11 cellular contexts compared by ENCODE assay signal in genomic region chr7:158016171-158017087, GRCh38.
DNase-seq lines count a peak whose midpoint lies in the region; ATAC-seq lines count a peak whose summit lies in the region.
"Had no signal": no experiment of that assay in that cellular context is flagged by ENCODE, and none has a peak within 500 bp of the region (broad histone marks: within the 10 kb centered on the region; RNA-seq: fewer than 3 reads in every experiment).

No MANE protein-coding gene starts in this region.

- H3K27ac ChIP-seq in HUES6 (ENCODE audit: low read depth, low read length) (no peak overlapping the region; the same call in 1 of the 2 replicates), rectal smooth muscle tissue (ENCODE audit: low read depth, low read length) (no peak overlapping the region)

- H3K4me3 ChIP-seq in HUES6 (ENCODE audit: low read depth, low read length) (peak overlapping the region; percentile 59), rectal smooth muscle tissue (ENCODE audit: low read length) (peak overlapping the region; percentile 48)

- H3K36me3 ChIP-seq in HUES6 (ENCODE audit: control insufficient read depth, insufficient read depth, low read length) = no peaks in the 10 kb centered on the region
- no peaks in the 10 kb centered on the region for H3K36me3 ChIP-seq in rectal smooth muscle tissue (ENCODE audit: control insufficient read depth, insufficient read depth, low read length)

- H3K27me3 ChIP-seq in HUES6 (ENCODE audit: control insufficient read depth, insufficient read depth, low read length) (peaks cover 22% of the 10 kb centered on the region), rectal smooth muscle tissue (ENCODE audit: control insufficient read depth, insufficient read depth, low read length) (no peaks in the 10 kb centered on the region)

- intact Hi-C loops in left cardiac atrium (cut with DNase I) = no loop called here

- ATAC-seq in left cardiac atrium = peak; percentile 38 to 72
- no peak for ATAC-seq in GM19397 (IDR thresholded peaks at IDR 0.05; ENCODE audit: unreplicated experiment)
- ATAC-seq: T-cell had no signal

- DNase-seq in NCI-H345 treated with DMSO at 0.1 percent for 48 hours (lab: John Stamatoyannopoulos, UW; ENCODE audit: unreplicated experiment) (peak; percentile 34), left cardiac atrium (peak; percentile 27), dermis blood vessel endothelial cell (no peak), AG08396 (ENCODE audit: low spot score) (no peak), SKM-1 (lab: John Stamatoyannopoulos, UW; ENCODE audit: unreplicated experiment) (no peak)
- DNase-seq: activated T-cell treated with anti-CD3 and anti-CD28 coated beads, Interleukin-2, amount 50 U/mL, for 48 hours; GDM1; T-cell had no signal

- H3K9me3 ChIP-seq in HUES6 (ENCODE audit: control insufficient read depth, insufficient read depth, low read depth, low read length) = peaks cover 6% of the 10 kb centered on the region; the same call in 1 of the 2 replicates

- H3K4me1 ChIP-seq in HUES6 (ENCODE audit: control insufficient read depth, insufficient read depth, low read length) (peaks cover 37% of the 10 kb centered on the region), rectal smooth muscle tissue (ENCODE audit: control insufficient read depth, insufficient read depth, low read length) (no peaks in the 10 kb centered on the region)

- H3K9ac ChIP-seq in HUES6 (ENCODE audit: low read length) (peak overlapping the region; percentile 55), rectal smooth muscle tissue (ENCODE audit: low read length) (no peak overlapping the region)

Comparison
In these comparisons a context has a peak if more than half of its experiments do, and no peak if none do; other contexts are left out.
1. DNase-seq: peak in NCI-H345 treated with DMSO at 0.1 percent for 48 hours (single experiment) and left cardiac atrium (single experiment); none in dermis blood vessel endothelial cell (single experiment), AG08396 (single experiment) and SKM-1 (single experiment).